In the genomic region with DNA sequence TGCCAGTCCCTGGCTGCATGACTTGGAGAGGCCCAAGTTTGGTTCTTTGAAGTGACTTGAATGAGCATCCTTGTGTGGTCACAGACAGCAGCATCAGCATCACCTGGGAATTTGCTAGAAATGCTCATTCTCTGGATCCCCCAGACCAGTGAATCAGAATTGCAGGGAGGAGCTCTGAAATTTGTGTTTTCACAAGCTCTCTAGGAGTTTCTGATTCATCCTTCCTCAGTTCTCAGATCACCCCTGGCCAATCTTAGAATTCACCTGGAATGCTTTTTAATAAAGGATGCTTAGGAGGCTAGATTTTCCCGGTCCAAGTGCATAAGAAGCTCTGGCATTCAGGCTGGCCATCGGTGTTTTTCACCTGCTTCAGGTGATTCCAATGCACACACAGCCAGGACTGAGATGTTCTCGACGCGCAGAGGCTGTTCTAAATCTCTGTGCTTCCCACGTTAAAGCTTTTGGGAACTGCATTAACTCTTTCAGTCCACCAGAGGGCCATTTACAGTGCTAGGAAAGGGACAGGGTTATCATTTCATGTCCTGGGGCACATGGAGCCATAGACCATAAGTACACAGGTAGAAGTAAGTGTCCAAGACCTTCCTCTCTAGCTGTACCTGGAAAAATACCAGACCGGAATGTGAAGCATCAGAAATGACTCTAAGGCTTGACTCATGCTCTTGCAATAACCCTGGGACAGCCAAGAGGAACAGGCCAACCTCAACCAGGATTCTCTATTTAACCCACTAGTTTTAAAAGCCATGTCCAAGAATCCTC, we compare ENCODE assay signal across 8 cellular contexts.
A peak's percentile ranks its signal among the peaks of the same experiment; 100 is the strongest.
DNase-seq lines count a peak whose midpoint lies in the region; ATAC-seq and TF ChIP-seq lines count a peak whose summit lies in the region.

No MANE protein-coding gene starts in this region.

- ATAC-seq in HG03439 (IDR thresholded peaks at IDR 0.05; ENCODE audit: unreplicated experiment): no peak

- H3K27ac Mint-ChIP-seq in Caco-2 (ENCODE audit: unreplicated experiment): no peak overlapping the region
- no peak overlapping the region for H3K27ac Mint-ChIP-seq in activated T-helper 2 cell treated with anti-CD3 and anti-CD28 coated beads, Interferon-gamma antibody, Interleukin-2, Interleukin-4, amounts not matched to agents 10 μg/mL and 5 μg/mL and 100 μg/mL, durations not matched to agents 14 hours and 24 hours and 36 hours

- no TSS peak for BruUV-seq in Caco-2 (replicated peaks; lab: Mats Ljungman, UMichigan)

- DNase-seq in Caco-2: peak; percentile 27 to 39
- DNase-seq in GM23248: peak; percentile 67
- peak; percentile 33 for DNase-seq in RPMI7951 (ENCODE audit: low read depth)
- DNase-seq in hepatocyte (ENCODE audit: low spot score): peak; percentile 47
- no peak for DNase-seq in COLO668 (lab: John Stamatoyannopoulos, UW; ENCODE audit: unreplicated experiment)
- DNase-seq in effector CD4-positive, alpha-beta T cell: no peak
- no peak for DNase-seq in activated T-helper 2 cell treated with anti-CD3 and anti-CD28 coated beads, Interferon-gamma antibody, Interleukin-2, Interleukin-4, amounts not matched to agents 10 μg/mL and 5 μg/mL and 100 μg/mL, durations not matched to agents 14 hours and 24 hours and 36 hours (ENCODE audit: low spot score)

- WGBS in GM23248 (ENCODE audit: low coverage in 1 of 2, low lambda C conversion rate in 2 of 2, missing lambda C conversion rate in 2 of 2), 2 experiments: 24 to 32% methylated on average over 7 of the region's 7 CpGs
- WGBS in hepatocyte (ENCODE audit: low lambda C conversion rate, missing lambda C conversion rate): 40% methylated on average over 7 of the region's 7 CpGs

- H3K4me1 Mint-ChIP-seq in Caco-2 (ENCODE audit: low read depth, unreplicated experiment): no peaks in the 10 kb centered on the region
- no peaks in the 10 kb centered on the region for H3K4me1 Mint-ChIP-seq in activated T-helper 2 cell treated with anti-CD3 and anti-CD28 coated beads, Interferon-gamma antibody, Interleukin-2, Interleukin-4, amounts not matched to agents 10 μg/mL and 5 μg/mL and 100 μg/mL, durations not matched to agents 14 hours and 24 hours and 36 hours (ENCODE audit: low read depth)

- H3K4me2 ChIP-seq in GM23248 (ENCODE audit: unreplicated experiment) (no peak overlapping the region), hepatocyte (no peak overlapping the region)

- CTCF ChIA-PET in Caco-2 (lab: Charles Lee): interaction anchor here (0.6 to 1.8 kb wide), 2 partner anchors 23 to 171 kb away, joined by 4 to 12 read pairs; no protein-coding TSS in a partner anchor

- H3K4me3 ChIP-seq in Caco-2 (ENCODE audit: low read depth, low read length) (no peak overlapping the region), GM23248 (no peak overlapping the region), hepatocyte (no peak overlapping the region)

- H4K20me1 ChIP-seq in GM23248 (ENCODE audit: insufficient read depth) (no peaks in the 10 kb centered on the region), hepatocyte (ENCODE audit: insufficient read depth, poor library complexity, severe bottlenecking) (no peaks in the 10 kb centered on the region)

- POLR2A ChIA-PET in Caco-2 (lab: Charles Lee): interaction anchor here (0.6 kb wide), 1 partner anchor 22 kb away, joined by 3 read pairs; no protein-coding TSS in a partner anchor

- H3K27me3 ChIP-seq in Caco-2 (replicated peaks; ENCODE audit: control insufficient read depth, insufficient read depth, low read length) (no peaks in the 10 kb centered on the region), GM23248 (replicated peaks; ENCODE audit: insufficient read depth) (no peaks in the 10 kb centered on the region), hepatocyte (no peaks in the 10 kb centered on the region)

- H3K9me2 ChIP-seq in GM23248 (ENCODE audit: insufficient read depth): no peaks in the 10 kb centered on the region
- H3K9me2 ChIP-seq in hepatocyte (replicated peaks; ENCODE audit: insufficient read depth): no peaks in the 10 kb centered on the region

- peaks cover 15% of the 10 kb centered on the region for H3F3A ChIP-seq in GM23248 (ENCODE audit: insufficient read depth)

- in situ Hi-C loops in GM23248 (cut with MboI): no loop called here

- H3K9me3 ChIP-seq in Caco-2: no peaks in the 10 kb centered on the region
- no peaks in the 10 kb centered on the region for H3K9me3 ChIP-seq in GM23248 (ENCODE audit: low read depth)
- H3K9me3 ChIP-seq in hepatocyte (ENCODE audit: low read depth): no peaks in the 10 kb centered on the region

- no peak overlapping the region for H3K9ac ChIP-seq in GM23248

- H3K27ac ChIP-seq in GM23248: no peak overlapping the region
- no peak overlapping the region for H3K27ac ChIP-seq in hepatocyte

- no peaks in the 10 kb centered on the region for H3K9me3 Mint-ChIP-seq in Caco-2 (ENCODE audit: unreplicated experiment)
- H3K9me3 Mint-ChIP-seq in activated T-helper 2 cell treated with anti-CD3 and anti-CD28 coated beads, Interferon-gamma antibody, Interleukin-2, Interleukin-4, amounts not matched to agents 10 μg/mL and 5 μg/mL and 100 μg/mL, durations not matched to agents 14 hours and 24 hours and 36 hours: no peaks in the 10 kb centered on the region

- H3K36me3 ChIP-seq in Caco-2 (ENCODE audit: control insufficient read depth, insufficient read depth, low read length) (no peaks in the 10 kb centered on the region), GM23248 (ENCODE audit: low read depth) (no peaks in the 10 kb centered on the region), hepatocyte (replicated peaks; ENCODE audit: insufficient read depth, low read depth) (no peaks in the 10 kb centered on the region)

- intact Hi-C loops in Caco-2 (cut with micrococcal nuclease; ENCODE audit: unreplicated experiment): loop anchor here (1.0 kb wide), 1 partner anchor 23 kb away; no protein-coding TSS in a partner anchor
- intact Hi-C loops in activated T-helper 2 cell treated with anti-CD3 and anti-CD28 coated beads, Interferon-gamma antibody, Interleukin-2, Interleukin-4, amounts not matched to agents 10 μg/mL and 5 μg/mL and 100 μg/mL, durations not matched to agents 14 hours and 24 hours and 36 hours (cut with micrococcal nuclease): no loop called here

- H3K79me2 ChIP-seq in GM23248 (ENCODE audit: insufficient read depth) (no peaks in the 10 kb centered on the region), hepatocyte (no peaks in the 10 kb centered on the region)

- H2AFZ ChIP-seq in GM23248 (no peak overlapping the region), hepatocyte (no peak overlapping the region)

- H3K4me1 ChIP-seq in Caco-2: peaks cover 5% of the 10 kb centered on the region
- H3K4me1 ChIP-seq in GM23248 (ENCODE audit: insufficient read depth): peaks cover 27% of the 10 kb centered on the region
- H3K4me1 ChIP-seq in hepatocyte (ENCODE audit: insufficient read depth): no peaks in the 10 kb centered on the region

- TF ChIP-seq CTCF in Caco-2 (IDR thresholded peaks at IDR 0.05; ENCODE audit: insufficient read depth in 1 of 2, low read depth in 1 of 2, low read length in 1 of 2, severe bottlenecking in 1 of 2, unreplicated experiment in 1 of 2) (peak; percentile 59 to 61), hepatocyte (IDR thresholded peaks at IDR 0.05; ENCODE audit: poor library complexity) (peak; percentile 51)

- H3K4me3 Mint-ChIP-seq in Caco-2 (ENCODE audit: unreplicated experiment): no peak overlapping the region
- no peak overlapping the region for H3K4me3 Mint-ChIP-seq in activated T-helper 2 cell treated with anti-CD3 and anti-CD28 coated beads, Interferon-gamma antibody, Interleukin-2, Interleukin-4, amounts not matched to agents 10 μg/mL and 5 μg/mL and 100 μg/mL, durations not matched to agents 14 hours and 24 hours and 36 hours (ENCODE audit: low read depth)

- peaks cover 3% of the 10 kb centered on the region for H3K27me3 Mint-ChIP-seq in Caco-2 (ENCODE audit: insufficient read depth, unreplicated experiment)
- H3K27me3 Mint-ChIP-seq in activated T-helper 2 cell treated with anti-CD3 and anti-CD28 coated beads, Interferon-gamma antibody, Interleukin-2, Interleukin-4, amounts not matched to agents 10 μg/mL and 5 μg/mL and 100 μg/mL, durations not matched to agents 14 hours and 24 hours and 36 hours (ENCODE audit: low read depth): peaks cover 11% of the 10 kb centered on the region

- no peaks in the 10 kb centered on the region for H3K36me3 Mint-ChIP-seq in Caco-2 (ENCODE audit: insufficient read depth, unreplicated experiment)
- H3K36me3 Mint-ChIP-seq in activated T-helper 2 cell treated with anti-CD3 and anti-CD28 coated beads, Interferon-gamma antibody, Interleukin-2, Interleukin-4, amounts not matched to agents 10 μg/mL and 5 μg/mL and 100 μg/mL, durations not matched to agents 14 hours and 24 hours and 36 hours (ENCODE audit: low read depth): no peaks in the 10 kb centered on the region

Comparison
In these comparisons a context has a peak if more than half of its experiments do, and no peak if none do; other contexts are left out.
1. DNase-seq: peak in Caco-2 (2 of 2), GM23248 (single experiment), RPMI7951 (single experiment) and hepatocyte (single experiment); none in COLO668 (single experiment), effector CD4-positive, alpha-beta T cell (single experiment) and activated T-helper 2 cell treated with anti-CD3 and anti-CD28 coated beads, Interferon-gamma antibody, Interleukin-2, Interleukin-4, amounts not matched to agents 10 μg/mL and 5 μg/mL and 100 μg/mL, durations not matched to agents 14 hours and 24 hours and 36 hours (single experiment).